Comparison of ENCODE assay signal across 10 cellular contexts in genomic region chr20:50788045-50788867, GRCh38. TPM values are rescaled to one million over a fixed set of nuclear protein-coding genes. Genes with fewer than 3 reads are reported as not detected.
DNase-seq lines count a peak whose midpoint lies in the region; ATAC-seq and TF ChIP-seq lines count a peak whose summit lies in the region.
"Had no signal": no experiment of that assay in that cellular context is flagged by ENCODE, and none has a peak within 500 bp of the region (broad histone marks: within the 10 kb centered on the region; RNA-seq: fewer than 3 reads in every experiment).

No MANE protein-coding gene starts in this region.

- H3K9me3 Mint-ChIP-seq in activated CD4-positive, alpha-beta T cell treated with anti-CD3 and anti-CD28 coated beads for 36 hours (ENCODE audit: low read depth), result no peaks in the 10 kb centered on the region
- H3K9me3 Mint-ChIP-seq: stimulated activated naive CD8-positive, alpha-beta T cell treated with anti-CD3 and anti-CD28 coated beads, Interleukin-15, Interleukin-2, amounts not matched to agents 100 ng/mL and 50 ng/mL, for 24 hours had no signal

- no peak overlapping the region for H3K27ac Mint-ChIP-seq in T-helper 17 cell
- no peak overlapping the region for H3K27ac Mint-ChIP-seq in activated CD4-positive, alpha-beta T cell treated with anti-CD3 and anti-CD28 coated beads for 36 hours
- H3K27ac Mint-ChIP-seq: stimulated activated naive CD8-positive, alpha-beta T cell treated with anti-CD3 and anti-CD28 coated beads, Interleukin-15, Interleukin-2, amounts not matched to agents 100 ng/mL and 50 ng/mL, for 24 hours had no signal

- H3K27me3 ChIP-seq in dorsolateral prefrontal cortex (no peaks in the 10 kb centered on the region), psoas muscle (ENCODE audit: insufficient read depth in 3 of 3, low read length in 2 of 3) (no peaks in the 10 kb centered on the region)
- H3K27me3 ChIP-seq: gastrocnemius medialis had no signal

- no peak overlapping the region for H3K4me3 Mint-ChIP-seq in T-helper 17 cell
- no peak overlapping the region for H3K4me3 Mint-ChIP-seq in activated CD4-positive, alpha-beta T cell treated with anti-CD3 and anti-CD28 coated beads for 36 hours
- H3K4me3 Mint-ChIP-seq: stimulated activated naive CD8-positive, alpha-beta T cell treated with anti-CD3 and anti-CD28 coated beads, Interleukin-15, Interleukin-2, amounts not matched to agents 100 ng/mL and 50 ng/mL, for 24 hours had no signal

- H3K36me3 Mint-ChIP-seq in T-helper 17 cell (ENCODE audit: low read depth), result no peaks in the 10 kb centered on the region
- H3K36me3 Mint-ChIP-seq in activated CD4-positive, alpha-beta T cell treated with anti-CD3 and anti-CD28 coated beads for 36 hours (ENCODE audit: low read depth), result no peaks in the 10 kb centered on the region

- intact Hi-C loops in dorsolateral prefrontal cortex (cut with DNase I) (no loop called here), psoas muscle (cut with DNase I) (no loop called here)
- intact Hi-C loops in activated CD4-positive, alpha-beta T cell treated with anti-CD3 and anti-CD28 coated beads for 36 hours (cut with DNase I, micrococcal nuclease), result no loop called here

- H3K27ac ChIP-seq in dorsolateral prefrontal cortex (peak overlapping the region in 5 of 59 donors; percentile 17 to 46 (median 29)), psoas muscle (no peak overlapping the region)

- CTCF ChIA-PET in activated CD4-positive, alpha-beta T cell treated with anti-CD3 and anti-CD28 coated beads for 36 hours (lab: Charles Lee), result interaction anchor here (0.6 to 4.4 kb wide), 10 partner anchors 25 to 881 kb away, joined by 3 to 20 read pairs (median 3); no protein-coding TSS in a partner anchor

- H3K4me1 ChIP-seq in psoas muscle, result peaks cover 4% of the 10 kb centered on the region

- POLR2A ChIA-PET in activated CD4-positive, alpha-beta T cell treated with anti-CD3 and anti-CD28 coated beads for 36 hours (lab: Charles Lee), result no interaction called here

- DNase-seq in ELR (ENCODE audit: low read depth) (peak; percentile 87), NCI-H226 (peak; percentile 64), dorsolateral prefrontal cortex (peak in 4 of 10 donors; percentile 43 to 56 (median 44)), psoas muscle (peak in 1 of 2 donors; percentile 40), T-helper 17 cell (no peak), NCI-H345 treated with DMSO at 0.1 percent for 48 hours (lab: John Stamatoyannopoulos, UW; ENCODE audit: unreplicated experiment) (no peak)
- no peak for DNase-seq in activated CD4-positive, alpha-beta T cell treated with anti-CD3 and anti-CD28 coated beads for 36 hours

- peaks cover 2% of the 10 kb centered on the region for H3K4me1 Mint-ChIP-seq in T-helper 17 cell
- peaks cover 6% of the 10 kb centered on the region for H3K4me1 Mint-ChIP-seq in activated CD4-positive, alpha-beta T cell treated with anti-CD3 and anti-CD28 coated beads for 36 hours

- H3K9me3 ChIP-seq in psoas muscle (no peaks in the 10 kb centered on the region), T-helper 17 cell (ENCODE audit: control insufficient read depth, low read length, poor library complexity, severe bottlenecking) (no peaks in the 10 kb centered on the region)
- H3K9me3 ChIP-seq: gastrocnemius medialis had no signal

- H3K27me3 Mint-ChIP-seq in T-helper 17 cell, result peaks cover 6% of the 10 kb centered on the region
- H3K27me3 Mint-ChIP-seq in activated CD4-positive, alpha-beta T cell treated with anti-CD3 and anti-CD28 coated beads for 36 hours, result no peaks in the 10 kb centered on the region
- H3K27me3 Mint-ChIP-seq: stimulated activated naive CD8-positive, alpha-beta T cell treated with anti-CD3 and anti-CD28 coated beads, Interleukin-15, Interleukin-2, amounts not matched to agents 100 ng/mL and 50 ng/mL, for 24 hours had no signal

- ATAC-seq in psoas muscle (peak in 1 of 4 donors; percentile 56), GM18870 (IDR thresholded peaks at IDR 0.05; ENCODE audit: unreplicated experiment) (no peak), T-helper 17 cell (no peak)
- ATAC-seq in activated CD4-positive, alpha-beta T cell treated with anti-CD3 and anti-CD28 coated beads for 36 hours, result no peak

- no peak overlapping the region for H3K4me3 ChIP-seq in dorsolateral prefrontal cortex
- H3K4me3 ChIP-seq in psoas muscle, result no peak overlapping the region
- H3K4me3 ChIP-seq: gastrocnemius medialis had no signal

- 40 to 52% (median 49%) methylated on average over 17 of the region's 17 CpGs for WGBS in psoas muscle, 3 donors

- TF ChIP-seq CTCF in dorsolateral prefrontal cortex (IDR thresholded peaks at IDR 0.05 in 54 of 56, conservative IDR thresholded peaks at IDR 0.05 in 2 of 56; ENCODE audit: low read depth in 1 of 56, partially characterized antibody in 56 of 56) (peak in 48 of 56 donors; percentile 10 to 56 (median 38)), psoas muscle (IDR thresholded peaks at IDR 0.05) (peak; percentile 39)

- no peaks in the 10 kb centered on the region for H3K36me3 ChIP-seq in psoas muscle (ENCODE audit: insufficient read depth in 1 of 2, low read depth in 1 of 2)
- H3K36me3 ChIP-seq: gastrocnemius medialis had no signal

RNA-seq across cellular contexts. Expression of gene BCAS4, which starts 6.6 kb away (rescaled TPM):
- 10 to 100 TPM in 119 of 120 experiments, 1 to 10 TPM in 1; 8.0 to 41.4 (median 29.9) TPM for total RNA-seq in dorsolateral prefrontal cortex
- 1 to 10 TPM in 2 of 4 donors, under 1 TPM in 2; 0.24 to 1.9 (median 1.1) TPM for total RNA-seq in psoas muscle
- under 1 TPM; 0.28 to 0.38 (median 0.31) TPM for polyA plus RNA-seq in psoas muscle
- total RNA-seq in T-helper 17 cell, result 1 to 10 TPM; 8.0 to 8.5 TPM
- total RNA-seq in activated CD4-positive, alpha-beta T cell treated with anti-CD3 and anti-CD28 coated beads for 36 hours, result 10 to 100 TPM; 11.6 to 17.0 TPM

RNA-seq across cellular contexts. Expression of gene PARD6B, which starts 56.9 kb away (rescaled TPM):
- 10 to 100 TPM in 2 of 120 experiments, 1 to 10 TPM in 118; 2.6 to 11.1 (median 5.6) TPM for total RNA-seq in dorsolateral prefrontal cortex
- 1 to 10 TPM in 3 of 4 donors, under 1 TPM in 1; 0.64 to 5.0 (median 1.8) TPM for total RNA-seq in psoas muscle
- polyA plus RNA-seq in psoas muscle, result under 1 TPM; 0.27 to 0.97 (median 0.44) TPM
- total RNA-seq in T-helper 17 cell, result 1 to 10 TPM; 4.0 to 6.8 TPM
- total RNA-seq in activated CD4-positive, alpha-beta T cell treated with anti-CD3 and anti-CD28 coated beads for 36 hours, result 1 to 10 TPM; 4.9 to 6.2 TPM

Comparison
In these comparisons a context has a peak if more than half of its experiments do, and no peak if none do; other contexts are left out.
1. DNase-seq: peak in ELR (single experiment) and NCI-H226 (single experiment); none in T-helper 17 cell (0 of 3), NCI-H345 treated with DMSO at 0.1 percent for 48 hours (single experiment) and activated CD4-positive, alpha-beta T cell treated with anti-CD3 and anti-CD28 coated beads for 36 hours (single experiment).